In the genomic region with DNA sequence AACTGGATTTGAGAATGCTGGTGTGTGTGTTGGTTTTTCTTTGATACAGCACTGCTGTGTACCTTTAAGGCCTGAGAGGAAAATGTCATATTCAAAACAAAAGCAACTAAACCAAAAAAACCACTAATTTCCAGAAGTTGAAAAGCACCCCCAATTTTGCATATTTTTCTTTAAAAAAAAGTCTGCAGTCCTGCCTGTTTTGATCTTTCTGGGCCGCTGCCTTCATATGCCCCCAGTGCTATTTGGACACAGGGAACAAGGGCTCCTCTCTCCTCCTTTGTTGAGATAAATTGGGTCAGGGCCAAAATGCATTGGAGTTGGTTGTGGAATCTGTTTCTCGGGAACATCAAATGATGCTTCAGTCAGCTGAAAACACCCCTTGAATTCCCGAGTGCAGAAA, we compare ENCODE assay signal across 9 cellular contexts. TPM values are rescaled to one million over a fixed set of nuclear protein-coding genes. Genes with fewer than 3 reads are reported as not detected.
DNase-seq lines count a peak whose midpoint lies in the region; ATAC-seq lines count a peak whose summit lies in the region.
"Had no signal": no experiment of that assay in that cellular context is flagged by ENCODE, and none has a peak within 500 bp of the region (broad histone marks: within the 10 kb centered on the region; RNA-seq: fewer than 3 reads in every experiment).

No MANE protein-coding gene starts in this region.

- DNase-seq in middle frontal gyrus (ENCODE audit: extremely low spot score, low spot score) (peak; percentile 67), HT-29 (ENCODE audit: low spot score) (no peak), OCI-M1 (lab: John Stamatoyannopoulos, UW) (no peak)
- DNase-seq in effector memory CD4-positive, alpha-beta T cell = no peak
- DNase-seq in effector CD4-positive, alpha-beta T cell = no peak
- DNase-seq: NCI-H2029 treated with DMSO at 0.1 percent for 48 hours had no signal

- H3K36me3 ChIP-seq in effector memory CD4-positive, alpha-beta T cell (ENCODE audit: control insufficient read depth, insufficient read depth, low read length) = no peaks in the 10 kb centered on the region

- no peak overlapping the region for H3K4me3 ChIP-seq in effector memory CD4-positive, alpha-beta T cell (ENCODE audit: insufficient read depth, low read depth, low read length, poor library complexity, severe bottlenecking)

- no peaks in the 10 kb centered on the region for H3K4me1 ChIP-seq in effector memory CD4-positive, alpha-beta T cell (ENCODE audit: control insufficient read depth, insufficient read depth, low read length, poor library complexity, severe bottlenecking)

- no peak overlapping the region for H3K27ac ChIP-seq in effector memory CD4-positive, alpha-beta T cell (ENCODE audit: insufficient read depth, low read length, poor library complexity, severe bottlenecking)

- peak; percentile 85 for ATAC-seq in GM18870 (IDR thresholded peaks at IDR 0.05; ENCODE audit: unreplicated experiment)
- ATAC-seq in GM21786 (IDR thresholded peaks at IDR 0.05; ENCODE audit: unreplicated experiment) = peak; percentile 73
- ATAC-seq in HG03469 (IDR thresholded peaks at IDR 0.05; ENCODE audit: unreplicated experiment) = peak; percentile 56

- H3K27me3 ChIP-seq in effector memory CD4-positive, alpha-beta T cell (replicated peaks; ENCODE audit: control insufficient read depth, insufficient read depth, low read length, poor library complexity, severe bottlenecking) = no peaks in the 10 kb centered on the region

- no peaks in the 10 kb centered on the region for H3K9me3 ChIP-seq in effector memory CD4-positive, alpha-beta T cell (ENCODE audit: control insufficient read depth, low read length)

RNA-seq across cellular contexts. Expression of a gene that starts 26.9 kb away (rescaled TPM):
- total RNA-seq in HT-29 (2014; rRNA removed; shearing (Covaris generic)) = 77.0 and 89.0 TPM in 2 replicates
